In genomic region chr13:32390484-32390883, GRCh38 we compare ENCODE assay signal across 12 cellular contexts.
"Had no signal": no experiment of that assay in that cellular context is flagged by ENCODE, and none has a peak within 500 bp of the region (broad histone marks: within the 10 kb centered on the region; RNA-seq: fewer than 3 reads in every experiment).

No MANE protein-coding gene starts in this region.

- H3K36me3 ChIP-seq: cardiac muscle cell, thyroid gland had no signal

- H3K27me3 ChIP-seq: cardiac muscle cell, thyroid gland had no signal

- ATAC-seq: activated CD4-positive, CD25-positive, alpha-beta regulatory T cell treated with anti-CD3 and anti-CD28 coated beads, Interleukin-2, amount 50 U/mL, for 24 hours; left lobe of liver; stimulated activated memory B cell treated with anti-CD40 and anti-IgM and Interleukin-4, amounts not matched to agents 10 μg/mL and 1 μg/mL and 100 μg/mL, for 72 hours had no signal

- FAIRE-seq: colon, endometrium had no signal

- H3K27ac ChIP-seq: cardiac muscle cell, thyroid gland had no signal

- H3K4me1 ChIP-seq: thyroid gland had no signal

- DNase-seq: activated CD4-positive, alpha-beta memory T cell treated with anti-CD3 and anti-CD28 coated beads, Interleukin-2, amount 10 ng/mL, durations not matched to agents 7 days and 5 days; activated naive CD4-positive, alpha-beta T cell; occipital lobe; T-cell; T-helper 9 cell; thyroid gland had no signal

- H3K4me3 ChIP-seq: cardiac muscle cell, thyroid gland had no signal

- H3K9me3 ChIP-seq: thyroid gland had no signal
